In genomic region chr20:63943007-63943807, GRCh38 we compare ENCODE assay signal across 13 cellular contexts. TPM values are rescaled to one million over a fixed set of nuclear protein-coding genes. Genes with fewer than 3 reads are reported as not detected.
A peak's percentile ranks its signal among the peaks of the same experiment; 100 is the strongest.
DNase-seq lines count a peak whose midpoint lies in the region; ATAC-seq, FAIRE-seq and TF ChIP-seq lines count a peak whose summit lies in the region.
"Had no signal": no experiment of that assay in that cellular context is flagged by ENCODE, and none has a peak within 500 bp of the region (broad histone marks: within the 10 kb centered on the region; RNA-seq: fewer than 3 reads in every experiment).

No MANE protein-coding gene starts in this region.

- H2AFZ ChIP-seq in K562 (ENCODE audit: low read depth, low read length), result no peak overlapping the region

- no peaks in the 10 kb centered on the region for H3K27me3 Mint-ChIP-seq in activated T-cell treated with anti-CD3 and anti-CD28 coated beads, Interleukin-2, amount 50 U/mL, for 24 hours
- H3K27me3 Mint-ChIP-seq in activated T-cell treated with anti-CD3 and anti-CD28 coated beads, Interleukin-2, amount 50 U/mL, for 72 hours (ENCODE audit: low read depth), result no peaks in the 10 kb centered on the region
- no peaks in the 10 kb centered on the region for H3K27me3 Mint-ChIP-seq in type B pancreatic cell
- H3K27me3 Mint-ChIP-seq in nephron progenitor cell (ENCODE audit: low read depth, poor library complexity), result no peaks in the 10 kb centered on the region

- no peak overlapping the region for H3K4me3 Mint-ChIP-seq in activated T-cell treated with anti-CD3 and anti-CD28 coated beads, Interleukin-2, amount 50 U/mL, for 24 hours
- H3K4me3 Mint-ChIP-seq in activated T-cell treated with anti-CD3 and anti-CD28 coated beads, Interleukin-2, amount 50 U/mL, for 72 hours, result no peak overlapping the region
- no peak overlapping the region for H3K4me3 Mint-ChIP-seq in type B pancreatic cell
- H3K4me3 Mint-ChIP-seq in nephron progenitor cell, result no peak overlapping the region

- no peak overlapping the region for H3K4me2 ChIP-seq in K562 (ENCODE audit: insufficient read depth, low read length)

- CTCF ChIA-PET in K562 (lab: Yijun Ruan, JAX; ENCODE audit: low intra/inter-chr PET ratio), result no interaction called here

- H3K9me3 Mint-ChIP-seq in activated T-cell treated with anti-CD3 and anti-CD28 coated beads, Interleukin-2, amount 50 U/mL, for 24 hours, result no peaks in the 10 kb centered on the region
- no peaks in the 10 kb centered on the region for H3K9me3 Mint-ChIP-seq in activated T-cell treated with anti-CD3 and anti-CD28 coated beads, Interleukin-2, amount 50 U/mL, for 72 hours
- H3K9me3 Mint-ChIP-seq in type B pancreatic cell (no peaks in the 10 kb centered on the region), nephron progenitor cell (no peaks in the 10 kb centered on the region)

- no peak for ATAC-seq in activated T-cell treated with anti-CD3 and anti-CD28 coated beads, Interleukin-2, amount 50 U/mL, for 72 hours (replicated peaks in 1 of 2)
- ATAC-seq in K562, result no peak
- ATAC-seq in lung (ENCODE audit: insufficient read depth, low FRiP score), result no peak
- no peak for ATAC-seq in HG03196 (IDR thresholded peaks at IDR 0.05; ENCODE audit: unreplicated experiment)

- peaks cover 40% of the 10 kb centered on the region for H4K20me1 ChIP-seq in K562 (replicated peaks; ENCODE audit: control insufficient read depth, insufficient read depth, low read length)

- peak overlapping the region; percentile 37; the same call in 2 of the 3 replicates for H3K27ac ChIP-seq in K562 (ENCODE audit: extremely low read depth, low read depth, low read length)
- peak overlapping the region; percentile 57 to 81 for H3K27ac ChIP-seq in lung (ENCODE audit: low read depth in 1 of 2, low read length in 1 of 2)
- H3K27ac ChIP-seq: tibial artery had no signal

- peak overlapping the region in 1 of 2 experiments; percentile 85; a peak in 2 of 4 replicates for H3K9ac ChIP-seq in K562 (ENCODE audit: insufficient read depth in 1 of 2, low read depth in 2 of 2, low read length in 2 of 2)

- H3K36me3 ChIP-seq in K562 (ENCODE audit: control insufficient read depth, insufficient read depth, low read length) (peaks cover 79% of the 10 kb centered on the region; the same call in 2 of the 3 replicates), lung (ENCODE audit: control insufficient read depth in 2 of 2, insufficient read depth in 2 of 2, low read length in 2 of 2) (peaks cover 13 to 62% of the 10 kb centered on the region in 2 donors)

- no peak for DNase-seq in activated T-cell treated with anti-CD3 and anti-CD28 coated beads, Interleukin-2, amount 50 U/mL, for 24 hours
- DNase-seq in activated T-cell treated with anti-CD3 and anti-CD28 coated beads, Interleukin-2, amount 50 U/mL, for 72 hours, result no peak
- no peak for DNase-seq in K562 (ENCODE audit: extremely low read depth in 1 of 4, low spot score in 3 of 4)
- no peak for DNase-seq in lung (ENCODE audit: low spot score)
- no peak for DNase-seq in type B pancreatic cell (ENCODE audit: extremely low spot score, unreplicated experiment)
- no peak for DNase-seq in nephron progenitor cell
- DNase-seq in NCI-H146 treated with DMSO at 0.1 percent for 48 hours (lab: John Stamatoyannopoulos, UW; ENCODE audit: unreplicated experiment), result no peak
- DNase-seq: effector memory CD4-positive, alpha-beta T cell; EL; NCI-H226 had no signal

- 91% methylated on average over 16 of the region's 19 CpGs for WGBS in K562 (ENCODE audit: insufficient coverage, low coverage, missing lambda C conversion rate)
- WGBS in lung, 2 donors, result 79 to 89% methylated on average over 19 of the region's 19 CpGs

- H3K4me1 ChIP-seq in K562 (replicated peaks in 1 of 2; ENCODE audit: control insufficient read depth in 2 of 2, insufficient read depth in 2 of 2, low read length in 2 of 2) (peaks cover 8 to 85% of the 10 kb centered on the region in 2 experiments; a peak in 3 of 5 replicates), lung (ENCODE audit: control insufficient read depth in 2 of 2, insufficient read depth in 2 of 2, low read length in 2 of 2) (peaks cover 0 to 19% of the 10 kb centered on the region in 2 donors)

- no peak for TF ChIP-seq EP300 in K562 (IDR thresholded peaks at IDR 0.05; ENCODE audit: low read length)

- TF ChIP-seq POLR2A in K562 (conservative IDR thresholded peaks at IDR 0.05), result no peak

- H3K27me3 ChIP-seq in K562 (ENCODE audit: control insufficient read depth in 2 of 2, insufficient read depth in 2 of 2, low read length in 2 of 2) (no peaks in the 10 kb centered on the region), lung (ENCODE audit: control insufficient read depth, insufficient read depth) (no peaks in the 10 kb centered on the region)
- H3K27me3 ChIP-seq: tibial artery had no signal

- no peak for TF ChIP-seq CTCF in K562 (IDR thresholded peaks at IDR 0.05 in 2 of 3, conservative IDR thresholded peaks at IDR 0.05 in 1 of 3; ENCODE audit: insufficient read depth in 2 of 3, low read depth in 1 of 3, low read length in 3 of 3)
- no peak for TF ChIP-seq CTCF in lung (IDR thresholded peaks at IDR 0.05; ENCODE audit: control extremely low read depth, extremely low read depth)
- no peak for TF ChIP-seq CTCF in type B pancreatic cell (conservative IDR thresholded peaks at IDR 0.05)
- TF ChIP-seq CTCF in nephron progenitor cell (IDR thresholded peaks at IDR 0.05), result no peak

- BruUV-seq in K562 (replicated peaks; lab: Mats Ljungman, UMichigan), result no TSS peak

- H3K27ac Mint-ChIP-seq in activated T-cell treated with anti-CD3 and anti-CD28 coated beads, Interleukin-2, amount 50 U/mL, for 24 hours, result peak overlapping the region; percentile 84
- H3K27ac Mint-ChIP-seq in activated T-cell treated with anti-CD3 and anti-CD28 coated beads, Interleukin-2, amount 50 U/mL, for 72 hours, result no peak overlapping the region
- H3K27ac Mint-ChIP-seq in type B pancreatic cell, result peak overlapping the region; percentile 39
- no peak overlapping the region for H3K27ac Mint-ChIP-seq in nephron progenitor cell

- H3K4me1 Mint-ChIP-seq in activated T-cell treated with anti-CD3 and anti-CD28 coated beads, Interleukin-2, amount 50 U/mL, for 24 hours (ENCODE audit: low read depth), result peaks cover 29% of the 10 kb centered on the region
- peaks cover 19% of the 10 kb centered on the region for H3K4me1 Mint-ChIP-seq in activated T-cell treated with anti-CD3 and anti-CD28 coated beads, Interleukin-2, amount 50 U/mL, for 72 hours (ENCODE audit: low read depth)
- H3K4me1 Mint-ChIP-seq in type B pancreatic cell (ENCODE audit: unreplicated experiment) (no peaks in the 10 kb centered on the region), nephron progenitor cell (peaks cover 15% of the 10 kb centered on the region)

- H3K36me3 Mint-ChIP-seq in activated T-cell treated with anti-CD3 and anti-CD28 coated beads, Interleukin-2, amount 50 U/mL, for 24 hours (ENCODE audit: low read depth), result peaks cover 46% of the 10 kb centered on the region
- peaks cover under 1 to 2% of the 10 kb centered on the region in 2 donors for H3K36me3 Mint-ChIP-seq in activated T-cell treated with anti-CD3 and anti-CD28 coated beads, Interleukin-2, amount 50 U/mL, for 72 hours (ENCODE audit: insufficient read depth in 2 of 2)
- H3K36me3 Mint-ChIP-seq in type B pancreatic cell (no peaks in the 10 kb centered on the region), nephron progenitor cell (ENCODE audit: low read depth) (no peaks in the 10 kb centered on the region)

- no peak for TF ChIP-seq RAD21 in K562 (CRISPR knock-in tag; conservative IDR thresholded peaks at IDR 0.05 in 1 of 2, IDR thresholded peaks at IDR 0.05 in 1 of 2)

- POLR2A ChIA-PET in K562 (lab: Yijun Ruan, JAX), result no interaction called here

- peaks cover 5% of the 10 kb centered on the region for H3K9me1 ChIP-seq in K562 (ENCODE audit: control insufficient read depth, insufficient read depth, low read length)

- intact Hi-C loops in K562 (cut with micrococcal nuclease), result no loop called here

- in situ Hi-C loops in K562 (cut with MboI), result no loop called here

- H3K9me3 ChIP-seq in K562 (replicated peaks; ENCODE audit: control insufficient read depth, insufficient read depth, low read depth, low read length), result no peaks in the 10 kb centered on the region; the same call in 1 of the 2 replicates
- H3K9me3 ChIP-seq in lung (ENCODE audit: control insufficient read depth in 2 of 2, insufficient read depth in 1 of 2, low read length in 1 of 2), result no peaks in the 10 kb centered on the region
- H3K9me3 ChIP-seq: tibial artery had no signal

- H3K79me2 ChIP-seq in K562 (ENCODE audit: control insufficient read depth, insufficient read depth, low read length), result peaks cover 38% of the 10 kb centered on the region

- H3K4me3 ChIP-seq in K562 (no peak overlapping the region), lung (no peak overlapping the region)
- H3K4me3 ChIP-seq: tibial artery had no signal

- FAIRE-seq in K562 (lab: Jason Lieb, UNC), result no peak
- FAIRE-seq: TTC549 had no signal

RNA-seq across cellular contexts. Expression of gene UCKL1, which starts 13.0 kb away (rescaled TPM):
- total RNA-seq in activated T-cell treated with anti-CD3 and anti-CD28 coated beads, Interleukin-2, amount 50 U/mL, for 72 hours, result 10 to 100 TPM; 27.9 to 33.1 TPM
- 103 and 254 TPM in 2 replicates for total RNA-seq in K562 (2011; cell fraction: chromatin; rRNA removed; ENCODE audit: low replicate concordance)
- 128 and 153 TPM in 2 replicates for total RNA-seq in K562 (2011; cell fraction: nucleolus; rRNA removed)
- total RNA-seq in K562 (2011; cell fraction: nucleoplasm; rRNA removed), result 102 and 113 TPM in 2 replicates
- total RNA-seq in K562 (2014; rRNA removed), result 28.5 and 36.8 TPM in 2 replicates
- 7.9 and 10.8 TPM in 2 replicates for total RNA-seq in K562 (2014; rRNA removed; fragmentation: Illumina TruSeq; extraction: Trizol)
- 21.5 and 24.1 TPM in 2 replicates for total RNA-seq in K562 (2015; rRNA removed; fragmentation: Illumina TruSeq; extraction: Trizol)
- 46.1 and 52.8 TPM in 2 replicates for total RNA-seq in K562 (2021)
- polyA plus RNA-seq in K562 (2011; rRNA removed), result 26.9 and 40.4 TPM in 2 replicates
- polyA plus RNA-seq in K562 (2011; cell fraction: cytosol; rRNA removed), result 35.2 and 67.5 TPM in 2 replicates
- polyA plus RNA-seq in K562 (2011; cell fraction: nucleus; rRNA removed), result 185 and 221 TPM in 2 replicates
- polyA plus RNA-seq in K562 (2012), result 35.3 and 54.9 TPM in 2 replicates
- polyA plus RNA-seq in K562 (2014; fragmentation: Illumina TruSeq; extraction: Trizol), result 24.2 and 36.6 TPM in 2 replicates
- polyA plus RNA-seq in K562 (2014; fragmentation: Nextera tagmentation; extraction: Ambion mirVana), result 1 to 10 TPM; 3.1 to 6.6 TPM
- 49.0 and 57.1 TPM in 2 replicates for polyA plus RNA-seq in K562 (2014; rRNA removed)
- polyA minus RNA-seq in K562 (2011; rRNA and poly(A)+ RNA removed), result 14.0 and 18.9 TPM in 2 replicates
- 20.3 and 21.6 TPM in 2 replicates for polyA minus RNA-seq in K562 (2011; cell fraction: cytosol; rRNA and poly(A)+ RNA removed)
- 40.1 and 51.8 TPM in 2 replicates for polyA minus RNA-seq in K562 (2011; cell fraction: nucleus; rRNA and poly(A)+ RNA removed)
- 10 to 100 TPM; 33.6 to 42.7 TPM for total RNA-seq in lung
- polyA plus RNA-seq in lung, result 10 to 100 TPM; 34.8 to 37.5 TPM
- total RNA-seq in type B pancreatic cell (ENCODE audit: low replicate concordance), result 44.1 and 49.7 TPM in 2 replicates

RNA-seq across cellular contexts. Expression of gene ZNF512B, which starts 26.5 kb away (rescaled TPM):
- total RNA-seq in activated T-cell treated with anti-CD3 and anti-CD28 coated beads, Interleukin-2, amount 50 U/mL, for 72 hours, result 10 to 100 TPM; 20.0 to 20.6 TPM
- 14.5 and 45.8 TPM in 2 replicates for total RNA-seq in K562 (2011; cell fraction: chromatin; rRNA removed; ENCODE audit: low replicate concordance)
- 23.8 and 25.5 TPM in 2 replicates for total RNA-seq in K562 (2011; cell fraction: nucleolus; rRNA removed)
- 15.2 and 19.3 TPM in 2 replicates for total RNA-seq in K562 (2011; cell fraction: nucleoplasm; rRNA removed)
- total RNA-seq in K562 (2014; rRNA removed) (13.5 and 17.2 TPM in 2 replicates), K562 (2014; rRNA removed; fragmentation: Illumina TruSeq; extraction: Trizol) (3.2 and 3.8 TPM in 2 replicates), K562 (2015; rRNA removed; fragmentation: Illumina TruSeq; extraction: Trizol) (11.2 and 11.3 TPM in 2 replicates), K562 (2021) (24.9 and 27.8 TPM in 2 replicates), lung (10 to 100 TPM; 10.7 to 18.9 TPM), type B pancreatic cell (ENCODE audit: low replicate concordance) (34.7 and 40.8 TPM in 2 replicates)
- polyA plus RNA-seq in K562 (2011; rRNA removed) (3.9 and 4.2 TPM in 2 replicates), K562 (2014; fragmentation: Illumina TruSeq; extraction: Trizol) (8.2 and 14.9 TPM in 2 replicates), K562 (2014; fragmentation: Nextera tagmentation; extraction: Ambion mirVana) (under 1 TPM; 0.01 to 0.03 TPM), K562 (2014; rRNA removed) (13.0 and 16.5 TPM in 2 replicates), lung (10 to 100 TPM in 1 of 2 donors, 1 to 10 TPM in 1; 8.7 to 13.0 TPM)
- 4.1 and 9.7 TPM in 2 replicates for polyA plus RNA-seq in K562 (2011; cell fraction: cytosol; rRNA removed)
- polyA plus RNA-seq in K562 (2011; cell fraction: nucleus; rRNA removed), result 29.4 and 48.2 TPM in 2 replicates
- 14.3 and 16.2 TPM in 2 replicates for polyA plus RNA-seq in K562 (2012)
- polyA minus RNA-seq in K562 (2011; rRNA and poly(A)+ RNA removed), result 1.1 and 2.7 TPM in 2 replicates
- 6.3 and 8.5 TPM in 2 replicates for polyA minus RNA-seq in K562 (2011; cell fraction: cytosol; rRNA and poly(A)+ RNA removed)
- polyA minus RNA-seq in K562 (2011; cell fraction: nucleus; rRNA and poly(A)+ RNA removed), result 6.7 and 6.9 TPM in 2 replicates

RNA-seq across cellular contexts. Expression of gene SAMD10, which starts 36.2 kb away (rescaled TPM):
- 10 to 100 TPM; 54.6 to 77.0 TPM for total RNA-seq in activated T-cell treated with anti-CD3 and anti-CD28 coated beads, Interleukin-2, amount 50 U/mL, for 72 hours
- 3.5 and 12.3 TPM in 2 replicates for total RNA-seq in K562 (2011; cell fraction: chromatin; rRNA removed; ENCODE audit: low replicate concordance)
- 7.8 and 11.8 TPM in 2 replicates for total RNA-seq in K562 (2011; cell fraction: nucleolus; rRNA removed)
- 5.1 and 7.5 TPM in 2 replicates for total RNA-seq in K562 (2011; cell fraction: nucleoplasm; rRNA removed)
- total RNA-seq in K562 (2014; rRNA removed) (4.8 and 9.8 TPM in 2 replicates), K562 (2014; rRNA removed; fragmentation: Illumina TruSeq; extraction: Trizol) (0.95 and 1.1 TPM in 2 replicates), K562 (2015; rRNA removed; fragmentation: Illumina TruSeq; extraction: Trizol) (3.5 and 4.8 TPM in 2 replicates), K562 (2021) (12.1 and 15.2 TPM in 2 replicates), lung (1 to 10 TPM; 2.3 to 6.4 TPM), type B pancreatic cell (ENCODE audit: low replicate concordance) (7.4 and 16.9 TPM in 2 replicates)
- polyA plus RNA-seq in K562 (2011; rRNA removed) (3.9 and 6.8 TPM in 2 replicates), K562 (2014; fragmentation: Illumina TruSeq; extraction: Trizol) (6.0 and 9.6 TPM in 2 replicates), K562 (2014; fragmentation: Nextera tagmentation; extraction: Ambion mirVana) (under 1 TPM; 0.37 to 0.52 TPM), K562 (2014; rRNA removed) (11.4 and 12.4 TPM in 2 replicates), lung (1 to 10 TPM; 4.7 to 6.8 TPM)
- polyA plus RNA-seq in K562 (2011; cell fraction: cytosol; rRNA removed), result 4.6 and 19.2 TPM in 2 replicates
- polyA plus RNA-seq in K562 (2011; cell fraction: nucleus; rRNA removed), result 35.1 and 67.7 TPM in 2 replicates
- 15.0 and 18.1 TPM in 2 replicates for polyA plus RNA-seq in K562 (2012)
- polyA minus RNA-seq in K562 (2011; rRNA and poly(A)+ RNA removed), result 0.45 and 0.67 TPM in 2 replicates
- polyA minus RNA-seq in K562 (2011; cell fraction: cytosol; rRNA and poly(A)+ RNA removed), result 5.6 and 6.4 TPM in 2 replicates
- polyA minus RNA-seq in K562 (2011; cell fraction: nucleus; rRNA and poly(A)+ RNA removed), result 2.4 and 3.0 TPM in 2 replicates

RNA-seq across cellular contexts. Expression of gene PRPF6, which starts 37.7 kb away (rescaled TPM):
- 10 to 100 TPM; 77.5 to 95.7 TPM for total RNA-seq in activated T-cell treated with anti-CD3 and anti-CD28 coated beads, Interleukin-2, amount 50 U/mL, for 72 hours
- 43.5 and 79.2 TPM in 2 replicates for total RNA-seq in K562 (2011; cell fraction: chromatin; rRNA removed; ENCODE audit: low replicate concordance)
- total RNA-seq in K562 (2011; cell fraction: nucleolus; rRNA removed), result 37.2 and 37.9 TPM in 2 replicates
- 25.8 and 34.6 TPM in 2 replicates for total RNA-seq in K562 (2011; cell fraction: nucleoplasm; rRNA removed)
- 59.9 and 65.9 TPM in 2 replicates for total RNA-seq in K562 (2014; rRNA removed)
- 37.1 and 45.0 TPM in 2 replicates for total RNA-seq in K562 (2014; rRNA removed; fragmentation: Illumina TruSeq; extraction: Trizol)
- total RNA-seq in K562 (2015; rRNA removed; fragmentation: Illumina TruSeq; extraction: Trizol), result 69.1 and 70.2 TPM in 2 replicates
- 79.5 and 83.2 TPM in 2 replicates for total RNA-seq in K562 (2021)
- 31.9 and 38.8 TPM in 2 replicates for polyA plus RNA-seq in K562 (2011; rRNA removed)
- polyA plus RNA-seq in K562 (2011; cell fraction: cytosol; rRNA removed), result 31.0 and 31.9 TPM in 2 replicates
- 33.2 and 38.3 TPM in 2 replicates for polyA plus RNA-seq in K562 (2011; cell fraction: nucleus; rRNA removed)
- 64.7 and 71.3 TPM in 2 replicates for polyA plus RNA-seq in K562 (2012)
- polyA plus RNA-seq in K562 (2014; fragmentation: Illumina TruSeq; extraction: Trizol), result 65.2 and 68.2 TPM in 2 replicates
- polyA plus RNA-seq in K562 (2014; fragmentation: Nextera tagmentation; extraction: Ambion mirVana), result 1 to 10 TPM; 4.2 to 4.3 TPM
- 53.9 and 60.5 TPM in 2 replicates for polyA plus RNA-seq in K562 (2014; rRNA removed)
- polyA minus RNA-seq in K562 (2011; rRNA and poly(A)+ RNA removed), result 43.7 and 45.2 TPM in 2 replicates
- 40.1 and 44.7 TPM in 2 replicates for polyA minus RNA-seq in K562 (2011; cell fraction: cytosol; rRNA and poly(A)+ RNA removed)
- polyA minus RNA-seq in K562 (2011; cell fraction: nucleus; rRNA and poly(A)+ RNA removed), result 16.3 and 25.7 TPM in 2 replicates
- total RNA-seq in lung, result 10 to 100 TPM; 61.2 to 65.0 TPM
- polyA plus RNA-seq in lung, result 10 to 100 TPM; 43.6 to 47.1 TPM
- 64.3 and 67.9 TPM in 2 replicates for total RNA-seq in type B pancreatic cell (ENCODE audit: low replicate concordance)

RNA-seq across cellular contexts. Expression of gene DNAJC5, which starts 48.3 kb away (rescaled TPM):
- total RNA-seq in activated T-cell treated with anti-CD3 and anti-CD28 coated beads, Interleukin-2, amount 50 U/mL, for 72 hours, result 10 to 100 TPM; 37.6 to 40.5 TPM
- 54.4 and 105 TPM in 2 replicates for total RNA-seq in K562 (2011; cell fraction: chromatin; rRNA removed; ENCODE audit: low replicate concordance)
- 56.5 and 57.4 TPM in 2 replicates for total RNA-seq in K562 (2011; cell fraction: nucleolus; rRNA removed)
- total RNA-seq in K562 (2011; cell fraction: nucleoplasm; rRNA removed), result 36.4 and 43.2 TPM in 2 replicates
- total RNA-seq in K562 (2014; rRNA removed), result 31.3 and 41.1 TPM in 2 replicates
- total RNA-seq in K562 (2014; rRNA removed; fragmentation: Illumina TruSeq; extraction: Trizol), result 10.3 and 13.4 TPM in 2 replicates
- total RNA-seq in K562 (2015; rRNA removed; fragmentation: Illumina TruSeq; extraction: Trizol), result 28.4 and 29.5 TPM in 2 replicates
- total RNA-seq in K562 (2021), result 42.3 and 42.8 TPM in 2 replicates
- 22.4 and 23.4 TPM in 2 replicates for polyA plus RNA-seq in K562 (2011; rRNA removed)
- 25.9 and 38.5 TPM in 2 replicates for polyA plus RNA-seq in K562 (2011; cell fraction: cytosol; rRNA removed)
- 42.6 and 52.5 TPM in 2 replicates for polyA plus RNA-seq in K562 (2011; cell fraction: nucleus; rRNA removed)
- polyA plus RNA-seq in K562 (2012), result 28.8 and 29.1 TPM in 2 replicates
- 21.8 and 27.2 TPM in 2 replicates for polyA plus RNA-seq in K562 (2014; fragmentation: Illumina TruSeq; extraction: Trizol)
- under 1 TPM; 0.95 to 0.99 TPM for polyA plus RNA-seq in K562 (2014; fragmentation: Nextera tagmentation; extraction: Ambion mirVana)
- polyA plus RNA-seq in K562 (2014; rRNA removed), result 25.5 and 26.3 TPM in 2 replicates
- 17.3 and 29.6 TPM in 2 replicates for polyA minus RNA-seq in K562 (2011; rRNA and poly(A)+ RNA removed)
- 26.0 and 31.4 TPM in 2 replicates for polyA minus RNA-seq in K562 (2011; cell fraction: cytosol; rRNA and poly(A)+ RNA removed)
- polyA minus RNA-seq in K562 (2011; cell fraction: nucleus; rRNA and poly(A)+ RNA removed), result 10.2 and 12.2 TPM in 2 replicates
- 10 to 100 TPM; 25.1 to 64.5 TPM for total RNA-seq in lung
- polyA plus RNA-seq in lung, result 10 to 100 TPM; 26.5 to 48.2 TPM
- 44.1 and 51.9 TPM in 2 replicates for total RNA-seq in type B pancreatic cell (ENCODE audit: low replicate concordance)

Comparison
In these comparisons a context has a peak if more than half of its experiments do, and no peak if none do; other contexts are left out.
1. H3K27ac Mint-ChIP-seq: peak in activated T-cell treated with anti-CD3 and anti-CD28 coated beads, Interleukin-2, amount 50 U/mL, for 24 hours (single experiment) and type B pancreatic cell (single experiment); none in activated T-cell treated with anti-CD3 and anti-CD28 coated beads, Interleukin-2, amount 50 U/mL, for 72 hours (single experiment) and nephron progenitor cell (single experiment).